Comparison of ENCODE assay signal across 8 cellular contexts in the genomic region with DNA sequence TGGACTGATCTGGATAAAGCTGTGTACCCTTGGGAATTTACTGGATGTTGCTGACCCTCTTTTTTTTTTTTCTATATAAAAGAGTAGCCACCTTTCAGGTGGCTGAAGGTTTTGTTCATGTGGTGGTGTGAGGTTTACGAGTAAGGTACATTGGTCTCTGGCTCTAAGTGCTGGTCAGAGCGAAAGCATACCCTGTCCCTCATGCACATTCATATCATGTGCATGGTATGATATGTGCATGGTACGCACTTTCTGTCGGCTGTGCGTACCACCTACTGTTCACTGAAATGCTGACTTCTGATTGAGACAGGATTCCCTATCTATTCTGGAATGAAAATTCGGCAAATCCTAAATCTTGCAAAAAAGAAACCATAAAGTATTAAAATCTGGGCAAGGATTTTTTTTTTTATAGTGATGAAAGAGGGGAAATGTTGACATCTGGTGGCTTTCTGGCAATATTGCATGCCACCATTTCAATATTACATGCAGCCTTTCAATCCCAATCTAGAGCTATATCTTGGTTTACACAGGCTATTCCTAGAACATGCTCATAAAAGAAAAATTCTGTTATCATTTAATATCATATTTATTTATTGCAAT. TPM values are rescaled to one million over a fixed set of nuclear protein-coding genes. Genes with fewer than 3 reads are reported as not detected.
DNase-seq lines count a peak whose midpoint lies in the region; ATAC-seq and TF ChIP-seq lines count a peak whose summit lies in the region.

No MANE protein-coding gene starts in this region.

- DNase-seq in DMS53 treated with DMSO at 0.1 percent for 48 hours (lab: John Stamatoyannopoulos, UW; ENCODE audit: unreplicated experiment) (peak; percentile 30), GM23248 (peak; percentile 61), OCI-LY7 (ENCODE audit: low spot score) (peak; percentile 33), fibroblast of gingiva (ENCODE audit: low read depth) (peak; percentile 24)
- no peak for DNase-seq in activated T-cell treated with anti-CD3 and anti-CD28 coated beads, Interleukin-2, amount 50 U/mL, for 72 hours
- no peak for DNase-seq in effector memory CD4-positive, alpha-beta T cell
- DNase-seq in activated T-cell treated with anti-CD3 and anti-CD28 coated beads, Interleukin-2, amount 50 U/mL, for 1 hour = no peak

- H3K4me3 ChIP-seq in GM23248 (peak overlapping the region; percentile 37; the same call in 1 of the 2 replicates), OCI-LY7 (ENCODE audit: low read depth, low read length, poor library complexity, severe bottlenecking) (no peak overlapping the region), skeletal muscle satellite cell (ENCODE audit: low read length) (no peak overlapping the region)
- no peak overlapping the region for H3K4me3 ChIP-seq in effector memory CD4-positive, alpha-beta T cell (ENCODE audit: insufficient read depth, low read depth, low read length, poor library complexity, severe bottlenecking)

- no peak for ATAC-seq in activated T-cell treated with anti-CD3 and anti-CD28 coated beads, Interleukin-2, amount 50 U/mL, for 72 hours (replicated peaks in 1 of 2)

- no peak overlapping the region for H3K9ac ChIP-seq in GM23248
- H3K9ac ChIP-seq in skeletal muscle satellite cell (ENCODE audit: low read depth, low read length) = no peak overlapping the region

- BruUV-seq in OCI-LY7 (replicated peaks; lab: Mats Ljungman, UMichigan) = no TSS peak

- H3K4me1 ChIP-seq in GM23248 (ENCODE audit: insufficient read depth) (no peaks in the 10 kb centered on the region), OCI-LY7 (ENCODE audit: insufficient read depth, low read length, poor library complexity, severe bottlenecking) (no peaks in the 10 kb centered on the region), skeletal muscle satellite cell (ENCODE audit: control insufficient read depth, insufficient read depth, low read length) (no peaks in the 10 kb centered on the region)
- no peaks in the 10 kb centered on the region for H3K4me1 ChIP-seq in effector memory CD4-positive, alpha-beta T cell (ENCODE audit: control insufficient read depth, insufficient read depth, low read length, poor library complexity, severe bottlenecking)

- H3K9me3 ChIP-seq in GM23248 (ENCODE audit: low read depth) (no peaks in the 10 kb centered on the region), OCI-LY7 (ENCODE audit: low read length) (no peaks in the 10 kb centered on the region), skeletal muscle satellite cell (replicated peaks; ENCODE audit: low read length) (no peaks in the 10 kb centered on the region)
- no peaks in the 10 kb centered on the region for H3K9me3 ChIP-seq in effector memory CD4-positive, alpha-beta T cell (ENCODE audit: control insufficient read depth, low read length)

- intact Hi-C loops in OCI-LY7 (cut with micrococcal nuclease; ENCODE audit: unreplicated experiment) = loop anchor here (2.0 to 10.0 kb wide), 2 partner anchors 68 to 492 kb away; a partner anchor contains a TSS

- no peaks in the 10 kb centered on the region for H3K9me3 Mint-ChIP-seq in activated T-cell treated with anti-CD3 and anti-CD28 coated beads, Interleukin-2, amount 50 U/mL, for 72 hours

- H3K4me1 Mint-ChIP-seq in activated T-cell treated with anti-CD3 and anti-CD28 coated beads, Interleukin-2, amount 50 U/mL, for 72 hours (ENCODE audit: low read depth) = peaks cover 14% of the 10 kb centered on the region

- H3K9me2 ChIP-seq in GM23248 (ENCODE audit: insufficient read depth) (no peaks in the 10 kb centered on the region), OCI-LY7 (ENCODE audit: insufficient read depth, low read length) (no peaks in the 10 kb centered on the region)

- 25 to 30% methylated on average over 6 of the region's 6 CpGs for WGBS in GM23248 (ENCODE audit: low coverage in 1 of 2, low lambda C conversion rate in 2 of 2, missing lambda C conversion rate in 2 of 2), 2 experiments

- H3K27ac ChIP-seq in GM23248 (no peak overlapping the region), OCI-LY7 (ENCODE audit: low read depth, low read length, poor library complexity, severe bottlenecking) (no peak overlapping the region)
- H3K27ac ChIP-seq in effector memory CD4-positive, alpha-beta T cell (ENCODE audit: insufficient read depth, low read length, poor library complexity, severe bottlenecking) = no peak overlapping the region

- in situ Hi-C loops in GM23248 (cut with MboI) = no loop called here

- no peaks in the 10 kb centered on the region for H3F3A ChIP-seq in GM23248 (ENCODE audit: insufficient read depth)

- H3K36me3 Mint-ChIP-seq in activated T-cell treated with anti-CD3 and anti-CD28 coated beads, Interleukin-2, amount 50 U/mL, for 72 hours (ENCODE audit: insufficient read depth in 2 of 2) = no peaks in the 10 kb centered on the region

- peaks cover 13% of the 10 kb centered on the region for H3K27me3 Mint-ChIP-seq in activated T-cell treated with anti-CD3 and anti-CD28 coated beads, Interleukin-2, amount 50 U/mL, for 72 hours (ENCODE audit: low read depth)

- H3K36me3 ChIP-seq in GM23248 (ENCODE audit: low read depth) (no peaks in the 10 kb centered on the region), OCI-LY7 (ENCODE audit: insufficient read depth, low read length) (no peaks in the 10 kb centered on the region), skeletal muscle satellite cell (ENCODE audit: insufficient read depth, low read length) (no peaks in the 10 kb centered on the region)
- H3K36me3 ChIP-seq in effector memory CD4-positive, alpha-beta T cell (ENCODE audit: control insufficient read depth, insufficient read depth, low read length) = no peaks in the 10 kb centered on the region

- H3K27me3 ChIP-seq in GM23248 (replicated peaks; ENCODE audit: insufficient read depth) (no peaks in the 10 kb centered on the region), skeletal muscle satellite cell (ENCODE audit: control insufficient read depth, insufficient read depth, low read length) (peaks cover 10% of the 10 kb centered on the region)
- H3K27me3 ChIP-seq in effector memory CD4-positive, alpha-beta T cell (replicated peaks; ENCODE audit: control insufficient read depth, insufficient read depth, low read length, poor library complexity, severe bottlenecking) = no peaks in the 10 kb centered on the region

- CTCF ChIA-PET in OCI-LY7 (lab: Charles Lee; ENCODE audit: unreplicated experiment) = interaction anchor here (1.0 kb wide), 1 partner anchor 99 kb away, joined by 4 read pairs; no protein-coding TSS in a partner anchor

- H3K27ac Mint-ChIP-seq in activated T-cell treated with anti-CD3 and anti-CD28 coated beads, Interleukin-2, amount 50 U/mL, for 72 hours = no peak overlapping the region

- POLR2A ChIA-PET in OCI-LY7 (lab: Charles Lee) = interaction anchor here (0.6 to 1.4 kb wide), 7 partner anchors 9 to 656 kb away, joined by 3 to 5 read pairs (median 3); no protein-coding TSS in a partner anchor

- no peaks in the 10 kb centered on the region for H3K79me2 ChIP-seq in GM23248 (ENCODE audit: insufficient read depth)
- H3K79me2 ChIP-seq in OCI-LY7 (ENCODE audit: insufficient read depth, low read depth, low read length) = no peaks in the 10 kb centered on the region

- H2AFZ ChIP-seq in GM23248 (no peak overlapping the region), OCI-LY7 (ENCODE audit: low read length) (no peak overlapping the region)

- H4K20me1 ChIP-seq in GM23248 (ENCODE audit: insufficient read depth) (no peaks in the 10 kb centered on the region), OCI-LY7 (ENCODE audit: insufficient read depth, low read length) (no peaks in the 10 kb centered on the region)

- TF ChIP-seq CTCF in OCI-LY7 (conservative IDR thresholded peaks at IDR 0.05; ENCODE audit: low read length) = peak; percentile 84

- H3K4me3 Mint-ChIP-seq in activated T-cell treated with anti-CD3 and anti-CD28 coated beads, Interleukin-2, amount 50 U/mL, for 72 hours = no peak overlapping the region

- no peak overlapping the region for H3K4me2 ChIP-seq in GM23248 (ENCODE audit: unreplicated experiment)
- H3K4me2 ChIP-seq in OCI-LY7 (ENCODE audit: low read length) = peak overlapping the region; percentile 12; the same call in 1 of the 2 replicates
- peak overlapping the region; percentile 72 for H3K4me2 ChIP-seq in skeletal muscle satellite cell (ENCODE audit: low read length)

RNA-seq across cellular contexts. Expression of a gene that starts 32.8 kb away (rescaled TPM):
- total RNA-seq in GM23248 (2014; rRNA removed; shearing (Covaris generic)) = 0.13 and 3.4 TPM in 2 replicates
- polyA plus RNA-seq in GM23248 (2016; fragmentation: Nextera tagmentation; extraction: Ambion mirVana) = 0.94 and 1.2 TPM in 2 replicates
- total RNA-seq in OCI-LY7 (2014; rRNA removed; shearing (Covaris generic)) = not detected in 2 replicates
- total RNA-seq in OCI-LY7 (2022) = not detected in 2 replicates
- 5.2 and 8.9 TPM in 2 replicates for total RNA-seq in skeletal muscle satellite cell (2012; rRNA removed)
- 1 to 10 TPM in 1 of 2 donors, under 1 TPM in 1; 0.51 to 2.0 TPM for total RNA-seq in activated T-cell treated with anti-CD3 and anti-CD28 coated beads, Interleukin-2, amount 50 U/mL, for 72 hours

RNA-seq across cellular contexts. Expression of a gene that starts 54.1 kb away (rescaled TPM):
- total RNA-seq in GM23248 (2014; rRNA removed; shearing (Covaris generic)) = 15.9 and 16.3 TPM in 2 replicates
- 10.5 and 11.0 TPM in 2 replicates for polyA plus RNA-seq in GM23248 (2016; fragmentation: Nextera tagmentation; extraction: Ambion mirVana)
- total RNA-seq in OCI-LY7 (2014; rRNA removed; shearing (Covaris generic)) = 6.2 and 6.9 TPM in 2 replicates
- 10.8 and 12.5 TPM in 2 replicates for total RNA-seq in OCI-LY7 (2022)
- 6.8 and 12.9 TPM in 2 replicates for total RNA-seq in skeletal muscle satellite cell (2012; rRNA removed)
- 10 to 100 TPM; 15.4 to 20.4 TPM for total RNA-seq in activated T-cell treated with anti-CD3 and anti-CD28 coated beads, Interleukin-2, amount 50 U/mL, for 72 hours

Comparison
In these comparisons a context has a peak if more than half of its experiments do, and no peak if none do; other contexts are left out.
1. DNase-seq: peak in DMS53 treated with DMSO at 0.1 percent for 48 hours (single experiment), GM23248 (single experiment), OCI-LY7 (single experiment) and fibroblast of gingiva (single experiment); none in activated T-cell treated with anti-CD3 and anti-CD28 coated beads, Interleukin-2, amount 50 U/mL, for 72 hours (0 of 2), effector memory CD4-positive, alpha-beta T cell (0 of 3) and activated T-cell treated with anti-CD3 and anti-CD28 coated beads, Interleukin-2, amount 50 U/mL, for 1 hour (single experiment).